ENCODE assay signal across 22 cellular contexts in the genomic region with DNA sequence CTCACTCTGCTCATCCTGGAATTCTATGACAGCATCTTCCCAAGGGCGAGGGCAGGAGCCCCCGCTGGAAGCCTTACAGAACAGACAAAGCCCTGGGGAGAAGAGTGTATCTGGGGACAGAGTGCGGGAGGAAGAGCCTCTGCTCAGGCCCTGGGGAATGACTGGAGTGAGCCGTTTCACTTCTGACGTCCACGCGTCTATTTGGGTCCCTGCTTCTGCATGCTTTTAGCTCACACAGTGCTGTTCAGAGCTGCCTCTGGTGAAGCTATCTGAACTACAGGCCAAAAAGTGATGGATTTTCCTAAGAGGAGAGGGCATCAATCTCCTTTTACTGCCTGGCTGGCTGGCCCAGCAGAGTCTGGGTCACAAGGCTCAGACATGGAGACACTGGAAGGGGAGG.
"Had no signal": no experiment of that assay in that cellular context is flagged by ENCODE, and none has a peak within 500 bp of the region (broad histone marks: within the 10 kb centered on the region; RNA-seq: fewer than 3 reads in every experiment).

No MANE protein-coding gene starts in this region.

- H3K27me3 Mint-ChIP-seq: activated naive CD4-positive, alpha-beta T cell treated with anti-CD3 and anti-CD28 coated beads, Interleukin-2, amount 10 ng/mL, durations not matched to agents 7 days and 5 days; activated naive CD8-positive, alpha-beta T cell treated with anti-CD3 and anti-CD28 coated beads, Interleukin-2, amount 50 U/mL, for 24 hours had no signal

- H3K4me3 Mint-ChIP-seq: activated naive CD4-positive, alpha-beta T cell treated with anti-CD3 and anti-CD28 coated beads, Interleukin-2, amount 10 ng/mL, durations not matched to agents 7 days and 5 days; activated naive CD8-positive, alpha-beta T cell treated with anti-CD3 and anti-CD28 coated beads, Interleukin-2, amount 50 U/mL, for 24 hours; activated T-cell treated with anti-CD3 and anti-CD28 coated beads, Interleukin-2, amount 50 U/mL, for 4 hours; effector memory CD8-positive, alpha-beta T cell; naive thymus-derived CD4-positive, alpha-beta T cell had no signal

- H3K4me1 ChIP-seq: ascending aorta, parathyroid adenoma had no signal

- H3K4me3 ChIP-seq: ascending aorta, tibial nerve had no signal

- H3K4me1 Mint-ChIP-seq: activated naive CD4-positive, alpha-beta T cell treated with anti-CD3 and anti-CD28 coated beads, Interleukin-2, amount 10 ng/mL, durations not matched to agents 7 days and 5 days; activated naive CD8-positive, alpha-beta T cell treated with anti-CD3 and anti-CD28 coated beads, Interleukin-2, amount 50 U/mL, for 24 hours had no signal

- DNase-seq: activated CD4-positive, alpha-beta T cell treated with anti-CD3 and anti-CD28 coated beads, Interleukin-2, amount 50 U/mL, for 1 hour; activated CD4-positive, CD25-positive, alpha-beta regulatory T cell treated with anti-CD3 and anti-CD28 coated beads, Interleukin-2, amount 50 U/mL, for 72 hours; activated CD8-positive, alpha-beta memory T cell treated with anti-CD3 and anti-CD28 coated beads, Interleukin-2, amount 50 U/mL, for 4 hours; activated effector memory CD4-positive, alpha-beta T cell treated with Interleukin-2 at 50 U/mL for 16 hours; activated naive CD4-positive, alpha-beta T cell treated with anti-CD3 and anti-CD28 coated beads, Interleukin-2, amount 10 ng/mL, durations not matched to agents 7 days and 5 days; activated naive CD8-positive, alpha-beta T cell treated with anti-CD3 and anti-CD28 coated beads, Interleukin-2, amount 50 U/mL, for 24 hours; activated T-cell treated with anti-CD3 and anti-CD28 coated beads, Interleukin-2, amount 50 U/mL, for 4 hours; dermis blood vessel endothelial cell; effector memory CD8-positive, alpha-beta T cell; hippocampal formation; mesendoderm; naive thymus-derived CD4-positive, alpha-beta T cell; stimulated activated CD4-positive, alpha-beta T cell treated with anti-CD3 and anti-CD28 coated beads, Interleukin-12 subunit alpha, Interleukin-12 subunit beta, amount 100 ng/mL, for 4 hours; stimulated activated CD4-positive, alpha-beta T cell treated with anti-CD3 and anti-CD28 coated beads, Interleukin-1b, Interleukin-23, amount 100 ng/mL, for 48 hours; stimulated activated CD8-positive, alpha-beta memory T cell treated with anti-CD3 and anti-CD28 coated beads, Interleukin-4, amount 100 ng/mL, for 48 hours; stimulated activated naive CD4-positive, alpha-beta T cell treated with Interleukin-2 at 50 U/mL for 16 hours; T1000 had no signal

- ATAC-seq: activated naive CD8-positive, alpha-beta T cell treated with anti-CD3 and anti-CD28 coated beads, Interleukin-2, amount 50 U/mL, for 24 hours; activated T-cell treated with anti-CD3 and anti-CD28 coated beads, Interleukin-2, amount 50 U/mL, for 4 hours; effector memory CD8-positive, alpha-beta T cell; naive thymus-derived CD4-positive, alpha-beta T cell had no signal

- H3K36me3 Mint-ChIP-seq: activated naive CD4-positive, alpha-beta T cell treated with anti-CD3 and anti-CD28 coated beads, Interleukin-2, amount 10 ng/mL, durations not matched to agents 7 days and 5 days; naive thymus-derived CD4-positive, alpha-beta T cell had no signal

- H3K9me3 ChIP-seq: ascending aorta, neutrophil, tibial nerve had no signal

- H3K27me3 ChIP-seq: ascending aorta, tibial nerve had no signal

- H3K36me3 ChIP-seq: ascending aorta, neutrophil, tibial nerve had no signal

- H3K27ac Mint-ChIP-seq: activated naive CD4-positive, alpha-beta T cell treated with anti-CD3 and anti-CD28 coated beads, Interleukin-2, amount 10 ng/mL, durations not matched to agents 7 days and 5 days; activated naive CD8-positive, alpha-beta T cell treated with anti-CD3 and anti-CD28 coated beads, Interleukin-2, amount 50 U/mL, for 24 hours; effector memory CD8-positive, alpha-beta T cell; naive thymus-derived CD4-positive, alpha-beta T cell had no signal

- H3K9me3 Mint-ChIP-seq: activated naive CD4-positive, alpha-beta T cell treated with anti-CD3 and anti-CD28 coated beads, Interleukin-2, amount 10 ng/mL, durations not matched to agents 7 days and 5 days; activated naive CD8-positive, alpha-beta T cell treated with anti-CD3 and anti-CD28 coated beads, Interleukin-2, amount 50 U/mL, for 24 hours; activated T-cell treated with anti-CD3 and anti-CD28 coated beads, Interleukin-2, amount 50 U/mL, for 4 hours; effector memory CD8-positive, alpha-beta T cell had no signal

- H3K27ac ChIP-seq: ascending aorta, neutrophil, parathyroid adenoma, VCaP had no signal
